13 cellular contexts compared by ENCODE assay signal in genomic region chr5:103256178-103256577, GRCh38. TPM values are rescaled to one million over a fixed set of nuclear protein-coding genes. Genes with fewer than 3 reads are reported as not detected.
A peak's percentile ranks its signal among the peaks of the same experiment; 100 is the strongest.
DNase-seq lines count a peak whose midpoint lies in the region; ATAC-seq, FAIRE-seq and TF ChIP-seq lines count a peak whose summit lies in the region.
"Had no signal": no experiment of that assay in that cellular context is flagged by ENCODE, and none has a peak within 500 bp of the region (broad histone marks: within the 10 kb centered on the region; RNA-seq: fewer than 3 reads in every experiment).

No MANE protein-coding gene starts in this region.

- H4K5ac ChIP-seq in H1 (ENCODE audit: insufficient read length, low read depth, low read length): no peak overlapping the region

- peak in 1 of 2 experiments; percentile 19; a peak in 1 of 4 replicates for TF ChIP-seq RAD21 in H1 (IDR thresholded peaks at IDR 0.05 in 1 of 2, conservative IDR thresholded peaks at IDR 0.05 in 1 of 2; ENCODE audit: low read depth in 2 of 2, low read length in 2 of 2)

- peaks cover 0 to 16% of the 10 kb centered on the region in 2 experiments; a peak in 2 of 4 replicates for H3K79me2 ChIP-seq in H1 (ENCODE audit: control insufficient read depth in 1 of 2, insufficient read depth in 2 of 2, low read length in 2 of 2)
- no peaks in the 10 kb centered on the region for H3K79me2 ChIP-seq in parathyroid adenoma

- intact Hi-C loops in sigmoid colon (cut with DNase I): no loop called here

- no peaks in the 10 kb centered on the region for H4K20me1 ChIP-seq in H1 (replicated peaks in 1 of 2; ENCODE audit: control insufficient read depth in 1 of 2, insufficient read depth in 2 of 2, low read length in 2 of 2)

- no peak overlapping the region for H3K23ac ChIP-seq in H1 (ENCODE audit: insufficient read length)

- no peak overlapping the region for H2BK15ac ChIP-seq in H1 (ENCODE audit: low read length)

- H3K14ac ChIP-seq in H1 (ENCODE audit: insufficient read length): no peak overlapping the region

- H3K56ac ChIP-seq in H1 (replicated peaks; ENCODE audit: insufficient read length, low read depth, low read length): no peak overlapping the region

- H3K9me3 ChIP-seq in H1 (ENCODE audit: insufficient read depth in 2 of 2, low read depth in 1 of 2, low read length in 1 of 2) (no peaks in the 10 kb centered on the region), parathyroid adenoma (ENCODE audit: control insufficient read depth, low read length) (no peaks in the 10 kb centered on the region), sigmoid colon (no peaks in the 10 kb centered on the region)

- no peak for DNase-seq in GM10248 (ENCODE audit: extremely low spot score)
- DNase-seq in LNCaP clone FGC (ENCODE audit: low read depth): no peak
- no peak for DNase-seq in H1 (ENCODE audit: low read depth in 1 of 2, low spot score in 2 of 2)
- no peak for DNase-seq in sigmoid colon
- no peak for DNase-seq in D341Med (ENCODE audit: low spot score)
- DNase-seq: activated CD4-positive, alpha-beta T cell treated with anti-CD3 and anti-CD28 coated beads, Interleukin-2, amount 50 U/mL, for 4 hours; caudate nucleus; NCI-H2081 treated with DMSO at 0.1 percent for 48 hours; PC-9 had no signal

- WGBS in H1 (ENCODE audit: extremely low coverage in 1 of 2, insufficient coverage in 1 of 2, insufficient read length in 1 of 2, insufficient replicate concordance in 2 of 2, low coverage in 1 of 2, low lambda C conversion rate in 2 of 2, missing lambda C conversion rate in 1 of 2), 2 experiments: 65% methylated on average over 4 of the region's 4 CpGs; no CpG with 5 or more reads in 1 of the 2 experiments
- 72 to 86% methylated on average over 4 of the region's 4 CpGs for WGBS in sigmoid colon, 2 donors

- H3K9ac ChIP-seq in H1 (replicated peaks in 1 of 4; ENCODE audit: extremely low read depth in 1 of 4, low read depth in 3 of 4, low read length in 3 of 4): no peak overlapping the region
- no peak overlapping the region for H3K9ac ChIP-seq in parathyroid adenoma
- H3K9ac ChIP-seq: KMS-11 had no signal

- TF ChIP-seq EP300 in H1 (IDR thresholded peaks at IDR 0.05; ENCODE audit: borderline replicate concordance in 1 of 2, low read depth in 2 of 2, low read length in 2 of 2): no peak
- no peak for TF ChIP-seq EP300 in sigmoid colon (IDR thresholded peaks at IDR 0.05)

- H2BK5ac ChIP-seq in H1 (ENCODE audit: low read depth, low read length): no peak overlapping the region

- H2BK12ac ChIP-seq in H1 (ENCODE audit: low read depth, low read length): no peak overlapping the region

- H3K36me3 ChIP-seq in H1 (ENCODE audit: control insufficient read depth in 2 of 4, insufficient read depth in 4 of 4, low read length in 3 of 4) (no peaks in the 10 kb centered on the region), parathyroid adenoma (ENCODE audit: control insufficient read depth, insufficient read depth, low read length) (no peaks in the 10 kb centered on the region), sigmoid colon (no peaks in the 10 kb centered on the region)

- H3K4ac ChIP-seq in H1 (replicated peaks; ENCODE audit: insufficient read length, low read depth, low read length): no peak overlapping the region

- no peak overlapping the region for H2AK5ac ChIP-seq in H1 (ENCODE audit: low read depth, low read length)

- H3K4me3 ChIP-seq in LNCaP clone FGC (ENCODE audit: low read depth, low read length) (no peak overlapping the region), H1 (ENCODE audit: extremely low read depth in 1 of 4, insufficient read depth in 2 of 4, low read depth in 3 of 4, low read length in 4 of 4) (no peak overlapping the region), parathyroid adenoma (ENCODE audit: low read depth, low read length) (no peak overlapping the region), sigmoid colon (no peak overlapping the region)
- H3K4me3 ChIP-seq: PC-9 had no signal

- H3K27me3 ChIP-seq in H1 (replicated peaks in 1 of 4; ENCODE audit: control insufficient read depth in 3 of 4, extremely low read depth in 1 of 4, insufficient read depth in 3 of 4, low read length in 3 of 4) (no peaks in the 10 kb centered on the region), parathyroid adenoma (ENCODE audit: control insufficient read depth, insufficient read depth, low read length) (no peaks in the 10 kb centered on the region), sigmoid colon (no peaks in the 10 kb centered on the region)

- no peak overlapping the region for H2BK120ac ChIP-seq in H1 (replicated peaks; ENCODE audit: low read depth, low read length)

- H2AFZ ChIP-seq in H1 (ENCODE audit: low read length) (0 out of 2 replicates have a peak overlapping the region, but pooled peaks have one; percentile 20), parathyroid adenoma (peak overlapping the region; percentile 26)
- H2AFZ ChIP-seq: PC-9 had no signal

- TF ChIP-seq CTCF in GM10248 (IDR thresholded peaks at IDR 0.05; ENCODE audit: control extremely low read depth, extremely low read depth, low read depth, missing control alignments) (peak; percentile 27), LNCaP clone FGC (IDR thresholded peaks at IDR 0.05; ENCODE audit: control insufficient read depth, extremely low read depth, insufficient read depth) (peak; percentile 26; the same call in 1 of the 2 replicates), H1 (IDR thresholded peaks at IDR 0.05; ENCODE audit: control extremely low read depth in 1 of 3, insufficient read depth in 1 of 3, low read depth in 1 of 3, low read length in 3 of 3) (peak in 1 of 3 experiments; percentile 14; a peak in 2 of 4 replicates), parathyroid adenoma (IDR thresholded peaks at IDR 0.05) (peak; percentile 20), sigmoid colon (IDR thresholded peaks at IDR 0.05) (no peak)

- peaks cover 6% of the 10 kb centered on the region; the same call in 1 of the 2 replicates for H3K23me2 ChIP-seq in H1 (ENCODE audit: low read depth, low read length)

- H3K27ac ChIP-seq in H1 (ENCODE audit: low read depth, low read length): no peak overlapping the region
- H3K27ac ChIP-seq in parathyroid adenoma: no peak overlapping the region
- H3K27ac ChIP-seq in sigmoid colon: no peak overlapping the region
- H3K27ac ChIP-seq: KMS-11, PC-9 had no signal

- no peak overlapping the region for H2BK20ac ChIP-seq in H1 (ENCODE audit: low read length)

- no peak overlapping the region for H4K8ac ChIP-seq in H1 (ENCODE audit: extremely low read depth, insufficient read depth, low read length)

- H3K4me1 ChIP-seq in H1 (replicated peaks in 1 of 4; ENCODE audit: control insufficient read depth in 3 of 4, insufficient read depth in 4 of 4, low read length in 3 of 4): peaks cover 0 to 6% (median 0%) of the 10 kb centered on the region in 4 experiments; a peak in 1 of 7 replicates
- H3K4me1 ChIP-seq in parathyroid adenoma: peaks cover under 1% of the 10 kb centered on the region
- peaks cover 0 to 23% (median 9%) of the 10 kb centered on the region in 4 donors for H3K4me1 ChIP-seq in sigmoid colon

- H3K18ac ChIP-seq in H1 (ENCODE audit: extremely low read depth, low read length): no peak overlapping the region

- no peak overlapping the region for H4K91ac ChIP-seq in H1 (replicated peaks; ENCODE audit: insufficient read length, low read length)

- POLR2A ChIA-PET in GM10248 (lab: Yijun Ruan, JAX): no interaction called here
- POLR2A ChIA-PET in H1 (lab: Charles Lee; ENCODE audit: partially characterized antibody): no interaction called here

- TF ChIP-seq POLR2A in H1 (IDR thresholded peaks at IDR 0.05; ENCODE audit: control extremely low read depth in 1 of 2, low read depth in 2 of 2, low read length in 2 of 2): no peak
- TF ChIP-seq POLR2A in sigmoid colon (IDR thresholded peaks at IDR 0.05): no peak

- no peak overlapping the region for H3K4me2 ChIP-seq in H1 (ENCODE audit: insufficient read depth in 1 of 2, low read depth in 2 of 2, low read length in 2 of 2)
- no peak overlapping the region for H3K4me2 ChIP-seq in parathyroid adenoma (ENCODE audit: low read length)
- H3K4me2 ChIP-seq: KMS-11, PC-9 had no signal

- CTCF ChIA-PET in GM10248 (lab: Yijun Ruan, JAX) (interaction anchor here (1.2 to 3.4 kb wide), 7 partner anchors 14 to 219 kb away, joined by 3 to 17 read pairs (median 4); no protein-coding TSS in a partner anchor), H1 (lab: Charles Lee; ENCODE audit: partially characterized antibody) (interaction anchor here (0.9 to 5.2 kb wide), 9 partner anchors 22 to 305 kb away, joined by 3 to 26 read pairs (median 4); no protein-coding TSS in a partner anchor)

- H3K79me1 ChIP-seq in H1 (ENCODE audit: low read depth, low read length): no peaks in the 10 kb centered on the region; the same call in 1 of the 2 replicates

- FAIRE-seq in H1 (lab: Jason Lieb, UNC): no peak

- no peak for ATAC-seq in GM21390 (IDR thresholded peaks at IDR 0.05; ENCODE audit: unreplicated experiment)
- ATAC-seq: sciatic nerve had no signal

TF ChIP-seq in H1, 55 proteins besides CTCF, POLR2A, EP300 and RAD21:
- no peak for TF ChIP-seq RFX5 (IDR thresholded peaks at IDR 0.05; ENCODE audit: borderline replicate concordance, low read depth, low read length)
- no peak for TF ChIP-seq JUND (IDR thresholded peaks at IDR 0.05; ENCODE audit: low read length)

RNA-seq across cellular contexts. Expression of gene MACIR, which starts 2.4 kb away (rescaled TPM):
- 17.7 and 19.2 TPM in 2 replicates for total RNA-seq in H1 (2021; fragmentation: NEBNext Ultra II Directional; extraction: Animal tissue kit (Norgen Biotek cat#: 25700))
- polyA plus RNA-seq in H1 (2011; rRNA removed): 8.0 and 8.2 TPM in 2 replicates
- 10.9 TPM for polyA plus RNA-seq in H1 (2011; cell fraction: cytosol; rRNA removed)
- 8.5 TPM for polyA plus RNA-seq in H1 (2011; cell fraction: nucleus; rRNA removed)
- 11.7 to 17.0 TPM (median 13.8 TPM) in 4 replicates for polyA plus RNA-seq in H1 (2012, experiment 1 of 2)
- 2.7 TPM for polyA plus RNA-seq in H1 (2012, experiment 2 of 2)
- 9.4 TPM for polyA plus RNA-seq in H1 (2013, experiment 1 of 2)
- 9.7 TPM for polyA plus RNA-seq in H1 (2013, experiment 2 of 2)
- polyA minus RNA-seq in H1 (2011; rRNA and poly(A)+ RNA removed): 15.4 and 23.3 TPM in 2 replicates
- 6.0 TPM for polyA minus RNA-seq in H1 (2011; cell fraction: cytosol; rRNA and poly(A)+ RNA removed)
- 8.4 TPM for polyA minus RNA-seq in H1 (2011; cell fraction: nucleus; rRNA and poly(A)+ RNA removed)
- total RNA-seq in sigmoid colon: 1 to 10 TPM; 2.6 to 9.3 (median 6.3) TPM
- polyA plus RNA-seq in sigmoid colon: 10 to 100 TPM; 34.2 to 74.9 (median 48.0) TPM

Comparison
In these comparisons a context has a peak if more than half of its experiments do, and no peak if none do; other contexts are left out.
1. CTCF ChIP-seq: peak in GM10248 (single experiment), LNCaP clone FGC (single experiment) and parathyroid adenoma (single experiment); none in sigmoid colon (0 of 4).